8 cellular contexts compared by ENCODE assay signal in genomic region chrX:129637217-129638109, GRCh38. TPM values are rescaled to one million over a fixed set of nuclear protein-coding genes. Genes with fewer than 3 reads are reported as not detected.
DNase-seq lines count a peak whose midpoint lies in the region; ATAC-seq and TF ChIP-seq lines count a peak whose summit lies in the region.

No MANE protein-coding gene starts in this region.

- TF ChIP-seq EP300 in Ishikawa (IDR thresholded peaks at IDR 0.05; ENCODE audit: borderline replicate concordance) (no peak), upper lobe of left lung (IDR thresholded peaks at IDR 0.05) (no peak)

- H3K4me3 ChIP-seq in AG09309 (ENCODE audit: control insufficient read depth, low read depth, low read length): no peak overlapping the region
- no peak overlapping the region for H3K4me3 ChIP-seq in SJCRH30
- no peak overlapping the region for H3K4me3 ChIP-seq in upper lobe of left lung

- no peaks in the 10 kb centered on the region for H3K36me3 ChIP-seq in SJCRH30
- H3K36me3 ChIP-seq in upper lobe of left lung: no peaks in the 10 kb centered on the region

- ATAC-seq in GM18867 (IDR thresholded peaks at IDR 0.05; ENCODE audit: unreplicated experiment) (peak; percentile 67), upper lobe of left lung (ENCODE audit: low FRiP score in 2 of 2) (peak; percentile 65 to 88)

- H3K9me3 ChIP-seq in SJCRH30 (replicated peaks): no peaks in the 10 kb centered on the region
- peaks cover 0 to 6% (median 0%) of the 10 kb centered on the region in 4 donors for H3K9me3 ChIP-seq in upper lobe of left lung

- no peak for TF ChIP-seq POLR2A in upper lobe of left lung (IDR thresholded peaks at IDR 0.05)

- peak; percentile 78 for TF ChIP-seq RAD21 in Ishikawa (IDR thresholded peaks at IDR 0.05; ENCODE audit: low read depth)

- WGBS in upper lobe of left lung, 2 donors: 7 to 29% methylated on average over 4 to 13 of the region's 13 CpGs

- H3K4me1 ChIP-seq in SJCRH30 (peaks cover 4% of the 10 kb centered on the region), upper lobe of left lung (peaks cover 0 to 4% (median 1%) of the 10 kb centered on the region in 4 donors)

- H3K27me3 ChIP-seq in SJCRH30 (no peaks in the 10 kb centered on the region), upper lobe of left lung (no peaks in the 10 kb centered on the region)

- H3K27ac ChIP-seq in SJCRH30: no peak overlapping the region
- H3K27ac ChIP-seq in upper lobe of left lung: no peak overlapping the region

- peak; percentile 21 for DNase-seq in AG09309 (ENCODE audit: low read depth)
- DNase-seq in SJCRH30: peak; percentile 38 to 77
- peak; percentile 26 to 69 (median 59) for DNase-seq in activated naive CD4-positive, alpha-beta T cell (lab: John Stamatoyannopoulos, UW)
- DNase-seq in globus pallidus (ENCODE audit: low spot score): peak; percentile 70
- peak; percentile 80 for DNase-seq in pons (ENCODE audit: low spot score)
- peak in 1 of 2 donors; percentile 75 for DNase-seq in upper lobe of left lung

- TF ChIP-seq CTCF in AG09309 (IDR thresholded peaks at IDR 0.05; ENCODE audit: control insufficient read depth, insufficient read depth, low read depth, low read length, missing control alignments): peak; percentile 94
- peak; percentile 82 to 91 (median 84) for TF ChIP-seq CTCF in upper lobe of left lung (IDR thresholded peaks at IDR 0.05)

TF ChIP-seq in Ishikawa, 13 proteins besides CTCF, POLR2A, EP300 and RAD21:
- TF ChIP-seq TAF1 (IDR thresholded peaks at IDR 0.05; ENCODE audit: low read depth) (no peak), ZBTB7A (IDR thresholded peaks at IDR 0.05; ENCODE audit: low read depth) (no peak), FOXM1 (IDR thresholded peaks at IDR 0.05; ENCODE audit: borderline replicate concordance, low read depth) (no peak), TCF12 (IDR thresholded peaks at IDR 0.05; ENCODE audit: low read depth) (no peak), YY1 (IDR thresholded peaks at IDR 0.05; ENCODE audit: low read depth) (no peak), EGR1 (IDR thresholded peaks at IDR 0.05) (no peak), CEBPB (IDR thresholded peaks at IDR 0.05) (no peak), CREB1 (IDR thresholded peaks at IDR 0.05; ENCODE audit: low read depth) (no peak), TEAD4 (IDR thresholded peaks at IDR 0.05) (no peak)
- TF ChIP-seq, protein P1, sequence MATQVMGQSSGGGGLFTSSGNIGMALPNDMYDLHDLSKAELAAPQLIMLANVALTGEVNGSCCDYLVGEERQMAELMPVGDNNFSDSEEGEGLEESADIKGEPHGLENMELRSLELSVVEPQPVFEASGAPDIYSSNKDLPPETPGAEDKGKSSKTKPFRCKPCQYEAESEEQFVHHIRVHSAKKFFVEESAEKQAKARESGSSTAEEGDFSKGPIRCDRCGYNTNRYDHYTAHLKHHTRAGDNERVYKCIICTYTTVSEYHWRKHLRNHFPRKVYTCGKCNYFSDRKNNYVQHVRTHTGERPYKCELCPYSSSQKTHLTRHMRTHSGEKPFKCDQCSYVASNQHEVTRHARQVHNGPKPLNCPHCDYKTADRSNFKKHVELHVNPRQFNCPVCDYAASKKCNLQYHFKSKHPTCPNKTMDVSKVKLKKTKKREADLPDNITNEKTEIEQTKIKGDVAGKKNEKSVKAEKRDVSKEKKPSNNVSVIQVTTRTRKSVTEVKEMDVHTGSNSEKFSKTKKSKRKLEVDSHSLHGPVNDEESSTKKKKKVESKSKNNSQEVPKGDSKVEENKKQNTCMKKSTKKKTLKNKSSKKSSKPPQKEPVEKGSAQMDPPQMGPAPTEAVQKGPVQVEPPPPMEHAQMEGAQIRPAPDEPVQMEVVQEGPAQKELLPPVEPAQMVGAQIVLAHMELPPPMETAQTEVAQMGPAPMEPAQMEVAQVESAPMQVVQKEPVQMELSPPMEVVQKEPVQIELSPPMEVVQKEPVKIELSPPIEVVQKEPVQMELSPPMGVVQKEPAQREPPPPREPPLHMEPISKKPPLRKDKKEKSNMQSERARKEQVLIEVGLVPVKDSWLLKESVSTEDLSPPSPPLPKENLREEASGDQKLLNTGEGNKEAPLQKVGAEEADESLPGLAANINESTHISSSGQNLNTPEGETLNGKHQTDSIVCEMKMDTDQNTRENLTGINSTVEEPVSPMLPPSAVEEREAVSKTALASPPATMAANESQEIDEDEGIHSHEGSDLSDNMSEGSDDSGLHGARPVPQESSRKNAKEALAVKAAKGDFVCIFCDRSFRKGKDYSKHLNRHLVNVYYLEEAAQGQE (IDR thresholded peaks at IDR 0.05; ENCODE audit: low read depth): no peak
- TF ChIP-seq, protein P2, sequence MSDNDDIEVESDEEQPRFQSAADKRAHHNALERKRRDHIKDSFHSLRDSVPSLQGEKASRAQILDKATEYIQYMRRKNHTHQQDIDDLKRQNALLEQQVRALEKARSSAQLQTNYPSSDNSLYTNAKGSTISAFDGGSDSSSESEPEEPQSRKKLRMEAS (IDR thresholded peaks at IDR 0.05): no peak

RNA-seq across cellular contexts. Expression of gene APLN, which starts 17.3 kb away (rescaled TPM):
- 0.73 and 0.81 TPM in 2 replicates for total RNA-seq in SJCRH30 (2014; rRNA removed; shearing (Covaris generic))
- 10 to 100 TPM in 1 of 6 donors, 1 to 10 TPM in 3, under 1 TPM in 1, not detected in 1; 0.49 to 14.2 (median 1.7) TPM for total RNA-seq in upper lobe of left lung
